2 cellular contexts compared by ENCODE assay signal in genomic region chr22:20170170-20170569, GRCh38.
TF ChIP-seq lines count a peak whose summit lies in the region.

No MANE protein-coding gene starts in this region.

TF ChIP-seq in K562, 482 proteins besides CTCF, POLR2A, EP300 and RAD21:
- TF ChIP-seq CBFB (CRISPR knock-in tag; IDR thresholded peaks at IDR 0.05) (0 out of 2 replicates have a peak, but pooled peaks have one; percentile 68), HMGN3 (IDR thresholded peaks at IDR 0.05; ENCODE audit: borderline replicate concordance, extremely low read depth, insufficient read length, low read depth, low read length) (peak; percentile 24), HDAC8 (tag; IDR thresholded peaks at IDR 0.05) (0 out of 2 replicates have a peak, but pooled peaks have one; percentile 22), STAT5A (IDR thresholded peaks at IDR 0.05; ENCODE audit: borderline replicate concordance, low read length) (no peak), RBFOX2 (IDR thresholded peaks at IDR 0.05; ENCODE audit: low read depth, low read length) (0 out of 2 replicates have a peak, but pooled peaks have one; percentile 22), MCM3 (IDR thresholded peaks at IDR 0.05) (0 out of 2 replicates have a peak, but pooled peaks have one; percentile 32), IRF2 (CRISPR knock-in tag; IDR thresholded peaks at IDR 0.05) (0 out of 2 replicates have a peak, but pooled peaks have one; percentile 52), BRCA1 (IDR thresholded peaks at IDR 0.05) (no peak), BRCA1 (CRISPR knock-in tag; IDR thresholded peaks at IDR 0.05) (0 out of 2 replicates have a peak, but pooled peaks have one; percentile 95), SRSF3 (IDR thresholded peaks at IDR 0.05; ENCODE audit: insufficient read depth, low read length) (no peak), STAG1 (CRISPR knock-in tag; IDR thresholded peaks at IDR 0.05; ENCODE audit: borderline replicate concordance) (peak; percentile 31; the same call in 1 of the 2 replicates), MYBL2 (IDR thresholded peaks at IDR 0.05; ENCODE audit: low read depth) (no peak), MYBL2 (CRISPR knock-in tag; IDR thresholded peaks at IDR 0.05; ENCODE audit: borderline replicate concordance) (peak; percentile 3; the same call in 1 of the 2 replicates), BCLAF1 (IDR thresholded peaks at IDR 0.05; ENCODE audit: borderline replicate concordance in 1 of 2, control insufficient read depth in 1 of 2, low read depth in 2 of 2, low read length in 1 of 2) (no peak)
- TF ChIP-seq, protein P1, sequence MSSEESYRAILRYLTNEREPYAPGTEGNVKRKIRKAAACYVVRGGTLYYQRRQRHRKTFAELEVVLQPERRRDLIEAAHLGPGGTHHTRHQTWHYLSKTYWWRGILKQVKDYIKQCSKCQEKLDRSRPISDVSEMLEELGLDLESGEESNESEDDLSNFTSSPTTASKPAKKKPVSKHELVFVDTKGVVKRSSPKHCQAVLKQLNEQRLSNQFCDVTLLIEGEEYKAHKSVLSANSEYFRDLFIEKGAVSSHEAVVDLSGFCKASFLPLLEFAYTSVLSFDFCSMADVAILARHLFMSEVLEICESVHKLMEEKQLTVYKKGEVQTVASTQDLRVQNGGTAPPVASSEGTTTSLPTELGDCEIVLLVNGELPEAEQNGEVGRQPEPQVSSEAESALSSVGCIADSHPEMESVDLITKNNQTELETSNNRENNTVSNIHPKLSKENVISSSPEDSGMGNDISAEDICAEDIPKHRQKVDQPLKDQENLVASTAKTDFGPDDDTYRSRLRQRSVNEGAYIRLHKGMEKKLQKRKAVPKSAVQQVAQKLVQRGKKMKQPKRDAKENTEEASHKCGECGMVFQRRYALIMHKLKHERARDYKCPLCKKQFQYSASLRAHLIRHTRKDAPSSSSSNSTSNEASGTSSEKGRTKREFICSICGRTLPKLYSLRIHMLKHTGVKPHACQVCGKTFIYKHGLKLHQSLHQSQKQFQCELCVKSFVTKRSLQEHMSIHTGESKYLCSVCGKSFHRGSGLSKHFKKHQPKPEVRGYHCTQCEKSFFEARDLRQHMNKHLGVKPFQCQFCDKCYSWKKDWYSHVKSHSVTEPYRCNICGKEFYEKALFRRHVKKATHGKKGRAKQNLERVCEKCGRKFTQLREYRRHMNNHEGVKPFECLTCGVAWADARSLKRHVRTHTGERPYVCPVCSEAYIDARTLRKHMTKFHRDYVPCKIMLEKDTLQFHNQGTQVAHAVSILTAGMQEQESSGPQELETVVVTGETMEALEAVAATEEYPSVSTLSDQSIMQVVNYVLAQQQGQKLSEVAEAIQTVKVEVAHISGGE (CRISPR knock-in tag; IDR thresholded peaks at IDR 0.05) = peak in 1 of 3 experiments; percentile 11; a peak in 1 of 6 replicates

TF ChIP-seq in H1, 55 proteins besides CTCF, POLR2A, EP300 and RAD21:
- TF ChIP-seq GTF2F1 (IDR thresholded peaks at IDR 0.05; ENCODE audit: borderline replicate concordance, low read depth, low read length) (no peak), SP1 (IDR thresholded peaks at IDR 0.05; ENCODE audit: low read depth, low read length) (no peak), CBX5 (IDR thresholded peaks at IDR 0.05; ENCODE audit: low read depth, low read length) (no peak), BRCA1 (IDR thresholded peaks at IDR 0.05; ENCODE audit: low read depth, low read length) (no peak), RNF2 (IDR thresholded peaks at IDR 0.05; ENCODE audit: borderline replicate concordance, low read depth, low read length, missing control alignments, poor library complexity, severe bottlenecking) (no peak), TAF7 (optimal IDR thresholded peaks at IDR 0.05; ENCODE audit: borderline replicate concordance, low read depth, low read length) (no peak), SIN3A (conservative IDR thresholded peaks at IDR 0.05 in 1 of 2, IDR thresholded peaks at IDR 0.05 in 1 of 2; ENCODE audit: low read depth in 1 of 2, low read length in 2 of 2) (no peak), TBP (IDR thresholded peaks at IDR 0.05; ENCODE audit: low read depth, low read length) (no peak)
